19 cellular contexts compared by ENCODE assay signal in genomic region chr10:44466236-44466635, GRCh38.
"Had no signal": no experiment of that assay in that cellular context is flagged by ENCODE, and none has a peak within 500 bp of the region (broad histone marks: within the 10 kb centered on the region; RNA-seq: fewer than 3 reads in every experiment).

No MANE protein-coding gene starts in this region.

- H3K4me1 ChIP-seq: upper lobe of right lung had no signal

- H3K4me3 ChIP-seq: cardiac muscle cell, gastroesophageal sphincter, heart left ventricle, left ventricle myocardium inferior, upper lobe of right lung had no signal

- H3K27me3 ChIP-seq: cardiac muscle cell, upper lobe of right lung had no signal

- DNase-seq: activated CD4-positive, alpha-beta T cell treated with anti-CD3 and anti-CD28 coated beads, Interleukin-2, amount 10 ng/mL, durations not matched to agents 7 days and 5 days; activated CD8-positive, alpha-beta T cell treated with anti-CD3 and anti-CD28 coated beads, Interleukin-2, amount 10 ng/mL, durations not matched to agents 7 days and 5 days; activated naive CD4-positive, alpha-beta T cell treated with anti-CD3 and anti-CD28 coated beads for 36 hours; activated T-cell treated with anti-CD3 and anti-CD28 coated beads, Interleukin-2, amount 50 U/mL, for 24 hours; aorta; heart left ventricle; kidney glomerular epithelial cell; left ventricle myocardium inferior; mammary epithelial cell; nephron progenitor cell; occipital lobe; stimulated activated CD8-positive, alpha-beta memory T cell treated with anti-CD3 and anti-CD28 coated beads, Interleukin-4, amount 100 ng/mL, for 48 hours; stimulated activated naive CD4-positive, alpha-beta T cell; T-helper 9 cell; upper lobe of right lung had no signal

- ATAC-seq: activated CD4-positive, CD25-positive, alpha-beta regulatory T cell treated with anti-CD3 and anti-CD28 coated beads, Interleukin-2, amount 50 U/mL, for 24 hours; activated CD8-positive, alpha-beta T cell treated with anti-CD3 and anti-CD28 coated beads, Interleukin-2, amount 10 ng/mL, durations not matched to agents 7 days and 5 days; gastroesophageal sphincter; heart left ventricle; upper lobe of right lung had no signal

- H3K27ac ChIP-seq: cardiac muscle cell, epithelial cell of prostate, gastroesophageal sphincter, heart left ventricle, left ventricle myocardium inferior, upper lobe of right lung had no signal

- H3K9me3 ChIP-seq: gastroesophageal sphincter, heart left ventricle, left ventricle myocardium inferior, upper lobe of right lung had no signal

- H3K36me3 ChIP-seq: cardiac muscle cell, gastroesophageal sphincter, heart left ventricle, left ventricle myocardium inferior, upper lobe of right lung had no signal
